In genomic region chr4:2336659-2337058, GRCh38 we compare ENCODE assay signal across 22 cellular contexts.
"Had no signal": no experiment of that assay in that cellular context is flagged by ENCODE, and none has a peak within 500 bp of the region (broad histone marks: within the 10 kb centered on the region; RNA-seq: fewer than 3 reads in every experiment).

No MANE protein-coding gene starts in this region.

- H3K36me3 ChIP-seq: cardiac muscle cell, pancreas had no signal

- H3K27ac Mint-ChIP-seq: activated CD4-positive, alpha-beta memory T cell treated with anti-CD3 and anti-CD28 coated beads for 36 hours; activated naive CD8-positive, alpha-beta T cell treated with anti-CD3 and anti-CD28 coated beads, Interleukin-2, amount 10 ng/mL, durations not matched to agents 7 days and 5 days; activated T-cell treated with anti-CD3 and anti-CD28 coated beads, Interleukin-2, amount 50 U/mL, for 72 hours; brain; natural killer cell treated with Interleukin-12 subunit alpha and Interleukin-12 subunit beta and Interleukin-15 and Interleukin-18, amount 100 ng/mL, for 72 hours had no signal

- ATAC-seq: activated T-cell treated with anti-CD3 and anti-CD28 coated beads, Interleukin-2, amount 50 U/mL, for 72 hours; gastroesophageal sphincter; left cardiac atrium; left ventricle myocardium superior; mucosa of descending colon; natural killer cell treated with Interleukin-12 subunit alpha and Interleukin-12 subunit beta and Interleukin-15 and Interleukin-18, amount 100 ng/mL, for 72 hours; pancreas; psoas muscle had no signal

- H3K27me3 Mint-ChIP-seq: activated CD4-positive, alpha-beta memory T cell treated with anti-CD3 and anti-CD28 coated beads for 36 hours; activated naive CD8-positive, alpha-beta T cell treated with anti-CD3 and anti-CD28 coated beads, Interleukin-2, amount 10 ng/mL, durations not matched to agents 7 days and 5 days; natural killer cell treated with Interleukin-12 subunit alpha and Interleukin-12 subunit beta and Interleukin-15 and Interleukin-18, amount 100 ng/mL, for 72 hours had no signal

- H3K9me3 ChIP-seq: ascending aorta, gastroesophageal sphincter, mucosa of descending colon, pancreas, psoas muscle, tibial nerve had no signal

- H3K4me1 Mint-ChIP-seq: activated naive CD8-positive, alpha-beta T cell treated with anti-CD3 and anti-CD28 coated beads, Interleukin-2, amount 10 ng/mL, durations not matched to agents 7 days and 5 days; brain had no signal

- H3K9me3 Mint-ChIP-seq: activated CD4-positive, alpha-beta memory T cell treated with anti-CD3 and anti-CD28 coated beads for 36 hours; activated naive CD8-positive, alpha-beta T cell treated with anti-CD3 and anti-CD28 coated beads, Interleukin-2, amount 10 ng/mL, durations not matched to agents 7 days and 5 days; activated T-cell treated with anti-CD3 and anti-CD28 coated beads, Interleukin-2, amount 50 U/mL, for 72 hours; brain; natural killer cell treated with Interleukin-12 subunit alpha and Interleukin-12 subunit beta and Interleukin-15 and Interleukin-18, amount 100 ng/mL, for 72 hours had no signal

- DNase-seq: activated CD4-positive, alpha-beta memory T cell treated with anti-CD3 and anti-CD28 coated beads for 36 hours; activated CD4-positive, alpha-beta T cell treated with anti-CD3 and anti-CD28 coated beads for 4 hours; activated effector memory CD4-positive, alpha-beta T cell treated with Interleukin-2 at 50 U/mL for 16 hours; activated naive CD4-positive, alpha-beta T cell treated with Interleukin-2 at 50 U/mL for 16 hours; activated T-cell treated with anti-CD3 and anti-CD28 coated beads, Interleukin-2, amount 50 U/mL, for 72 hours; cortex of kidney; left cardiac atrium; left ventricle myocardium superior; mucosa of descending colon; psoas muscle; stimulated activated naive CD4-positive, alpha-beta T cell treated with Interleukin-2 at 50 U/mL for 16 hours; T-helper 9 cell had no signal

- H3K79me2 ChIP-seq: hepatocyte had no signal

- H3K4me1 ChIP-seq: ascending aorta, gastroesophageal sphincter, pancreas, psoas muscle, tibial nerve had no signal

- H3K4me3 Mint-ChIP-seq: activated CD4-positive, alpha-beta memory T cell treated with anti-CD3 and anti-CD28 coated beads for 36 hours; activated naive CD8-positive, alpha-beta T cell treated with anti-CD3 and anti-CD28 coated beads, Interleukin-2, amount 10 ng/mL, durations not matched to agents 7 days and 5 days; activated T-cell treated with anti-CD3 and anti-CD28 coated beads, Interleukin-2, amount 50 U/mL, for 72 hours; brain; natural killer cell treated with Interleukin-12 subunit alpha and Interleukin-12 subunit beta and Interleukin-15 and Interleukin-18, amount 100 ng/mL, for 72 hours had no signal

- H2AFZ ChIP-seq: hepatocyte had no signal

- H3K27ac ChIP-seq: ascending aorta, cardiac muscle cell, gastroesophageal sphincter, hepatocyte, pancreas, psoas muscle, tibial nerve, VCaP had no signal

- H3K4me3 ChIP-seq: ascending aorta, cardiac muscle cell, gastroesophageal sphincter, hepatocyte, mucosa of descending colon, pancreas, psoas muscle, tibial nerve had no signal

- H3K27me3 ChIP-seq: ascending aorta, cardiac muscle cell, gastroesophageal sphincter, hepatocyte, pancreas, tibial nerve had no signal

- H3K4me2 ChIP-seq: hepatocyte had no signal

- H3K36me3 Mint-ChIP-seq: activated naive CD8-positive, alpha-beta T cell treated with anti-CD3 and anti-CD28 coated beads, Interleukin-2, amount 10 ng/mL, durations not matched to agents 7 days and 5 days; brain; natural killer cell treated with Interleukin-12 subunit alpha and Interleukin-12 subunit beta and Interleukin-15 and Interleukin-18, amount 100 ng/mL, for 72 hours had no signal
